ENCODE assay signal across 1 cellular context in the genomic region with DNA sequence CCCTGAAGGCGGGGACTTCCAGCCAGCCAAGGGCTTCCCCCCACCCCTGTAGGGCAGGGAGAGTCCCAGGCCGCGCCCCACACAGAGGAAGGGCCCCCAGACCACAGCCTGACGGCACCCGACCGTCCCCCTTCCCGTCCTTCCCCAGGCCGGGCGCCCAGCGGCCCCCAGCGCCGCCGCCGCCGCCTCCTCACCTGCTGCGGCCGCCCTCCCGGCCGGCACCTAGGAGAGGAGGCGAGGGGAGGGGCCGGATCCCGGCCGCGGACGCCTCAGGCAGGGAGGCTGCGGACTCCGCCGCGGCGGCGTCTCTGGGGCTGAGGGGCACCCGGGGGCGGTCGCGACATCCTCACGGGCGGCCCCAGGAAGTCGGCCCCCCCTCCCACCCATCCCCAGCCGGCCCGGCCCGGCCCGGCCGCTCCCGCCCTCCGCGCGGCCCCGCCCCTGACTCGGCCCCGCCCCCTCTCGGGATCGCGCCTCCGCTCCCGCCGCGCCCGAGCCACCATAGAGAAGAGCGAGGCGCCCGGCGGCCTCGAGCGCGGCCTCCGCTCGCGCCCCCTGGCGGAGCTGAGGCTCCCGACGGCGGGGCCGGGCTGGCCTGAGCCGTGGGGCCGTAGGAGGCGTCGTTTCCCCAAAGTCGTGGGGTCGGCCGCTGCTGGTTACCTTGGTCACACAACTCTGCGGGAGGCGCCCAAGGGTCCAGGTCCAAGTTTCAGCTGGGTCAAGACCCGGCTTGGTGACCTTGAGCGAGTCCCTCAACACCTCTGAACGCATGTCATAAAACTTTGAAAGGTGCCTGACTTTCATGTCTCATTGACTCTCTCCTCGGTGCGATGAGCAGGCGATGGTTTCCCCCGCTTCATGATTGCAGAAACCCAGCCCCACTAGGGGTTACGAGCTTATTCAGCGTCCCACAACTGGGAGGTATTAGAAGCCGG.
A peak's percentile ranks its signal among the peaks of the same experiment; 100 is the strongest.
TF ChIP-seq lines count a peak whose summit lies in the region.

No MANE protein-coding gene starts in this region.

TF ChIP-seq in HepG2, 621 proteins besides CTCF, POLR2A, EP300 and RAD21 (continued from another document and continues in another):
- TF ChIP-seq, protein P1, sequence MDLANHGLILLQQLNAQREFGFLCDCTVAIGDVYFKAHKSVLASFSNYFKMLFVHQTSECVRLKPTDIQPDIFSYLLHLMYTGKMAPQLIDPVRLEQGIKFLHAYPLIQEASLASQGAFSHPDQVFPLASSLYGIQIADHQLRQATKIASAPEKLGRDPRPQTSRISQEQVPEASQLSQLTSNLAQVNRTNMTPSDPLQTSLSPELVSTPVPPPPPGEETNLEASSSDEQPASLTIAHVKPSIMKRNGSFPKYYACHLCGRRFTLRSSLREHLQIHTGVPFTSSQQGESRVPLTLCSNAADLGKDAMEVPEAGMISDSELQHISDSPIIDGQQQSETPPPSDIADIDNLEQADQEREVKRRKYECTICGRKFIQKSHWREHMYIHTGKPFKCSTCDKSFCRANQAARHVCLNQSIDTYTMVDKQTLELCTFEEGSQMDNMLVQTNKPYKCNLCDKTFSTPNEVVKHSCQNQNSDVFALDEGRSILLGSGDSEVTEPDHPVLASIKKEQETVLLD (CRISPR knock-in tag; IDR thresholded peaks at IDR 0.05; ENCODE audit: low read depth): peak; percentile 52; the same call in 1 of the 2 replicates
- 0 out of 2 replicates have a peak, but pooled peaks have one; percentile 62 for TF ChIP-seq ZNF567 (CRISPR knock-in tag; IDR thresholded peaks at IDR 0.05; ENCODE audit: borderline replicate concordance)
- TF ChIP-seq PBX3 (CRISPR knock-in tag; IDR thresholded peaks at IDR 0.05; ENCODE audit: borderline replicate concordance): no peak
- no peak; the same call in 1 of the 2 replicates for TF ChIP-seq HOXA3 (CRISPR knock-in tag; IDR thresholded peaks at IDR 0.05)
- peak; percentile 14; the same call in 1 of the 2 replicates for TF ChIP-seq BRD4 (CRISPR knock-in tag; IDR thresholded peaks at IDR 0.05)
- peak; percentile 67 for TF ChIP-seq POGK (CRISPR knock-in tag; conservative IDR thresholded peaks at IDR 0.05)
- TF ChIP-seq, protein P2, sequence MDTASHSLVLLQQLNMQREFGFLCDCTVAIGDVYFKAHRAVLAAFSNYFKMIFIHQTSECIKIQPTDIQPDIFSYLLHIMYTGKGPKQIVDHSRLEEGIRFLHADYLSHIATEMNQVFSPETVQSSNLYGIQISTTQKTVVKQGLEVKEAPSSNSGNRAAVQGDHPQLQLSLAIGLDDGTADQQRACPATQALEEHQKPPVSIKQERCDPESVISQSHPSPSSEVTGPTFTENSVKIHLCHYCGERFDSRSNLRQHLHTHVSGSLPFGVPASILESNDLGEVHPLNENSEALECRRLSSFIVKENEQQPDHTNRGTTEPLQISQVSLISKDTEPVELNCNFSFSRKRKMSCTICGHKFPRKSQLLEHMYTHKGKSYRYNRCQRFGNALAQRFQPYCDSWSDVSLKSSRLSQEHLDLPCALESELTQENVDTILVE (CRISPR knock-in tag; IDR thresholded peaks at IDR 0.05): no peak
- no peak for TF ChIP-seq SMAD3 (CRISPR knock-in tag; IDR thresholded peaks at IDR 0.05)
- TF ChIP-seq, protein P3, sequence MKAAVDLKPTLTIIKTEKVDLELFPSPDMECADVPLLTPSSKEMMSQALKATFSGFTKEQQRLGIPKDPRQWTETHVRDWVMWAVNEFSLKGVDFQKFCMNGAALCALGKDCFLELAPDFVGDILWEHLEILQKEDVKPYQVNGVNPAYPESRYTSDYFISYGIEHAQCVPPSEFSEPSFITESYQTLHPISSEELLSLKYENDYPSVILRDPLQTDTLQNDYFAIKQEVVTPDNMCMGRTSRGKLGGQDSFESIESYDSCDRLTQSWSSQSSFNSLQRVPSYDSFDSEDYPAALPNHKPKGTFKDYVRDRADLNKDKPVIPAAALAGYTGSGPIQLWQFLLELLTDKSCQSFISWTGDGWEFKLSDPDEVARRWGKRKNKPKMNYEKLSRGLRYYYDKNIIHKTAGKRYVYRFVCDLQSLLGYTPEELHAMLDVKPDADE (CRISPR knock-in tag; IDR thresholded peaks at IDR 0.05): peak; percentile 31; the same call in 1 of the 2 replicates
- no peak for TF ChIP-seq NPAS2 (CRISPR knock-in tag; IDR thresholded peaks at IDR 0.05; ENCODE audit: borderline replicate concordance)
- no peak for TF ChIP-seq NFYC (CRISPR knock-in tag; IDR thresholded peaks at IDR 0.05)
- TF ChIP-seq MED13 (CRISPR knock-in tag; IDR thresholded peaks at IDR 0.05): no peak
- peak; percentile 2; the same call in 1 of the 2 replicates for TF ChIP-seq TBX2 (CRISPR knock-in tag; IDR thresholded peaks at IDR 0.05; ENCODE audit: borderline replicate concordance)
- TF ChIP-seq TFDP2 (CRISPR knock-in tag; IDR thresholded peaks at IDR 0.05): peak; percentile 58
- TF ChIP-seq HES4 (CRISPR knock-in tag; IDR thresholded peaks at IDR 0.05; ENCODE audit: borderline replicate concordance): 0 out of 2 replicates have a peak, but pooled peaks have one; percentile 12
- TF ChIP-seq, protein P4, sequence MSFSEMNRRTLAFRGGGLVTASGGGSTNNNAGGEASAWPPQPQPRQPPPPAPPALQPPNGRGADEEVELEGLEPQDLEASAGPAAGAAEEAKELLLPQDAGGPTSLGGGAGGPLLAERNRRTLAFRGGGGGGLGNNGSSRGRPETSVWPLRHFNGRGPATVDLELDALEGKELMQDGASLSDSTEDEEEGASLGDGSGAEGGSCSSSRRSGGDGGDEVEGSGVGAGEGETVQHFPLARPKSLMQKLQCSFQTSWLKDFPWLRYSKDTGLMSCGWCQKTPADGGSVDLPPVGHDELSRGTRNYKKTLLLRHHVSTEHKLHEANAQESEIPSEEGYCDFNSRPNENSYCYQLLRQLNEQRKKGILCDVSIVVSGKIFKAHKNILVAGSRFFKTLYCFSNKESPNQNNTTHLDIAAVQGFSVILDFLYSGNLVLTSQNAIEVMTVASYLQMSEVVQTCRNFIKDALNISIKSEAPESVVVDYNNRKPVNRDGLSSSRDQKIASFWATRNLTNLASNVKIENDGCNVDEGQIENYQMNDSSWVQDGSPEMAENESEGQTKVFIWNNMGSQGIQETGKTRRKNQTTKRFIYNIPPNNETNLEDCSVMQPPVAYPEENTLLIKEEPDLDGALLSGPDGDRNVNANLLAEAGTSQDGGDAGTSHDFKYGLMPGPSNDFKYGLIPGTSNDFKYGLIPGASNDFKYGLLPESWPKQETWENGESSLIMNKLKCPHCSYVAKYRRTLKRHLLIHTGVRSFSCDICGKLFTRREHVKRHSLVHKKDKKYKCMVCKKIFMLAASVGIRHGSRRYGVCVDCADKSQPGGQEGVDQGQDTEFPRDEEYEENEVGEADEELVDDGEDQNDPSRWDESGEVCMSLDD (CRISPR knock-in tag; IDR thresholded peaks at IDR 0.05; ENCODE audit: borderline replicate concordance): peak; percentile 53
- no peak for TF ChIP-seq ZKSCAN1 (IDR thresholded peaks at IDR 0.05; ENCODE audit: low read length)
- TF ChIP-seq ZNF17 (CRISPR knock-in tag; IDR thresholded peaks at IDR 0.05): no peak
- TF ChIP-seq ZNF33A (CRISPR knock-in tag; IDR thresholded peaks at IDR 0.05; ENCODE audit: borderline replicate concordance): no peak
- TF ChIP-seq PATZ1 (CRISPR knock-in tag; IDR thresholded peaks at IDR 0.05): peak; percentile 85; the same call in 1 of the 2 replicates
- TF ChIP-seq TOPORS (CRISPR knock-in tag; IDR thresholded peaks at IDR 0.05): no peak
- TF ChIP-seq HIVEP1 (CRISPR knock-in tag; IDR thresholded peaks at IDR 0.05): no peak
- no peak for TF ChIP-seq ZNF530 (CRISPR knock-in tag; IDR thresholded peaks at IDR 0.05; ENCODE audit: low read depth)
- TF ChIP-seq ZNF75D (CRISPR knock-in tag; IDR thresholded peaks at IDR 0.05; ENCODE audit: borderline replicate concordance): no peak
- no peak for TF ChIP-seq ZNF253 (CRISPR knock-in tag; IDR thresholded peaks at IDR 0.05; ENCODE audit: borderline replicate concordance)
- no peak for TF ChIP-seq ZNF207 (IDR thresholded peaks at IDR 0.05; ENCODE audit: borderline replicate concordance)
- TF ChIP-seq HDAC6 (IDR thresholded peaks at IDR 0.05; ENCODE audit: low read depth, low read length): no peak
- TF ChIP-seq PHF8 (CRISPR knock-in tag; IDR thresholded peaks at IDR 0.05): no peak; the same call in 1 of the 2 replicates
- TF ChIP-seq, protein P5, sequence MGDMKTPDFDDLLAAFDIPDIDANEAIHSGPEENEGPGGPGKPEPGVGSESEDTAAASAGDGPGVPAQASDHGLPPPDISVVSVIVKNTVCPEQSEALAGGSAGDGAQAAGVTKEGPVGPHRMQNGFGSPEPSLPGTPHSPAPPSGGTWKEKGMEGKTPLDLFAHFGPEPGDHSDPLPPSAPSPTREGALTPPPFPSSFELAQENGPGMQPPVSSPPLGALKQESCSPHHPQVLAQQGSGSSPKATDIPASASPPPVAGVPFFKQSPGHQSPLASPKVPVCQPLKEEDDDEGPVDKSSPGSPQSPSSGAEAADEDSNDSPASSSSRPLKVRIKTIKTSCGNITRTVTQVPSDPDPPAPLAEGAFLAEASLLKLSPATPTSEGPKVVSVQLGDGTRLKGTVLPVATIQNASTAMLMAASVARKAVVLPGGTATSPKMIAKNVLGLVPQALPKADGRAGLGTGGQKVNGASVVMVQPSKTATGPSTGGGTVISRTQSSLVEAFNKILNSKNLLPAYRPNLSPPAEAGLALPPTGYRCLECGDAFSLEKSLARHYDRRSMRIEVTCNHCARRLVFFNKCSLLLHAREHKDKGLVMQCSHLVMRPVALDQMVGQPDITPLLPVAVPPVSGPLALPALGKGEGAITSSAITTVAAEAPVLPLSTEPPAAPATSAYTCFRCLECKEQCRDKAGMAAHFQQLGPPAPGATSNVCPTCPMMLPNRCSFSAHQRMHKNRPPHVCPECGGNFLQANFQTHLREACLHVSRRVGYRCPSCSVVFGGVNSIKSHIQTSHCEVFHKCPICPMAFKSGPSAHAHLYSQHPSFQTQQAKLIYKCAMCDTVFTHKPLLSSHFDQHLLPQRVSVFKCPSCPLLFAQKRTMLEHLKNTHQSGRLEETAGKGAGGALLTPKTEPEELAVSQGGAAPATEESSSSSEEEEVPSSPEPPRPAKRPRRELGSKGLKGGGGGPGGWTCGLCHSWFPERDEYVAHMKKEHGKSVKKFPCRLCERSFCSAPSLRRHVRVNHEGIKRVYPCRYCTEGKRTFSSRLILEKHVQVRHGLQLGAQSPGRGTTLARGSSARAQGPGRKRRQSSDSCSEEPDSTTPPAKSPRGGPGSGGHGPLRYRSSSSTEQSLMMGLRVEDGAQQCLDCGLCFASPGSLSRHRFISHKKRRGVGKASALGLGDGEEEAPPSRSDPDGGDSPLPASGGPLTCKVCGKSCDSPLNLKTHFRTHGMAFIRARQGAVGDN (CRISPR knock-in tag; IDR thresholded peaks at IDR 0.05): peak; percentile 84
- no peak for TF ChIP-seq JUNB (CRISPR knock-in tag; IDR thresholded peaks at IDR 0.05; ENCODE audit: borderline replicate concordance)
- no peak for TF ChIP-seq ZNF737 (CRISPR knock-in tag; IDR thresholded peaks at IDR 0.05; ENCODE audit: borderline replicate concordance)
- no peak for TF ChIP-seq NFKBIZ (CRISPR knock-in tag; IDR thresholded peaks at IDR 0.05)
